Comparison of ENCODE assay signal across 14 cellular contexts in genomic region chr2:206456078-206456769, GRCh38. TPM values are rescaled to one million over a fixed set of nuclear protein-coding genes. Genes with fewer than 3 reads are reported as not detected.
"Had no signal": no experiment of that assay in that cellular context is flagged by ENCODE, and none has a peak within 500 bp of the region (broad histone marks: within the 10 kb centered on the region; RNA-seq: fewer than 3 reads in every experiment).

No MANE protein-coding gene starts in this region.

- H3K27ac ChIP-seq: adrenal gland, colonic mucosa, thoracic aorta, uterus had no signal

- H3K9me3 ChIP-seq: adrenal gland, colonic mucosa, heart left ventricle, thoracic aorta, uterus had no signal

- DNase-seq: activated CD4-positive, alpha-beta T cell treated with anti-CD3 and anti-CD28 coated beads, Interleukin-2, amount 50 U/mL, for 1 hour; activated CD4-positive, CD25-positive, alpha-beta regulatory T cell; activated naive CD4-positive, alpha-beta T cell treated with anti-CD3 and anti-CD28 coated beads, Interleukin-2, amount 50 U/mL, for 16 hours; adrenal gland; caudate nucleus; colonic mucosa; effector CD4-positive, alpha-beta T cell; heart left ventricle; stimulated activated CD4-positive, alpha-beta T cell treated with anti-CD3 and anti-CD28 coated beads, Interleukin-4, amount 100 ng/mL, for 1 hour; uterus had no signal

- H3K27me3 ChIP-seq: adrenal gland, colonic mucosa, heart left ventricle, uterus had no signal

- H3K4me1 ChIP-seq: adrenal gland, colonic mucosa, uterus had no signal

- H3K4me3 ChIP-seq: adrenal gland, colonic mucosa, heart left ventricle, thoracic aorta, uterus had no signal

- FAIRE-seq: endothelial cell of umbilical vein, frontal cortex had no signal

- H3K36me3 ChIP-seq: adrenal gland, colonic mucosa, heart left ventricle, thoracic aorta, uterus had no signal

- ATAC-seq: heart left ventricle; natural killer cell treated with Interleukin-12 subunit alpha and Interleukin-12 subunit beta and Interleukin-15 and Interleukin-18, amount 100 ng/mL, for 72 hours had no signal

RNA-seq across cellular contexts. Expression of gene ADAM23, which starts 12.9 kb away (rescaled TPM):
- total RNA-seq: natural killer cell treated with Interleukin-12 subunit alpha and Interleukin-12 subunit beta and Interleukin-15 and Interleukin-18, amount 100 ng/mL, for 72 hours had no signal
